In the genomic region with DNA sequence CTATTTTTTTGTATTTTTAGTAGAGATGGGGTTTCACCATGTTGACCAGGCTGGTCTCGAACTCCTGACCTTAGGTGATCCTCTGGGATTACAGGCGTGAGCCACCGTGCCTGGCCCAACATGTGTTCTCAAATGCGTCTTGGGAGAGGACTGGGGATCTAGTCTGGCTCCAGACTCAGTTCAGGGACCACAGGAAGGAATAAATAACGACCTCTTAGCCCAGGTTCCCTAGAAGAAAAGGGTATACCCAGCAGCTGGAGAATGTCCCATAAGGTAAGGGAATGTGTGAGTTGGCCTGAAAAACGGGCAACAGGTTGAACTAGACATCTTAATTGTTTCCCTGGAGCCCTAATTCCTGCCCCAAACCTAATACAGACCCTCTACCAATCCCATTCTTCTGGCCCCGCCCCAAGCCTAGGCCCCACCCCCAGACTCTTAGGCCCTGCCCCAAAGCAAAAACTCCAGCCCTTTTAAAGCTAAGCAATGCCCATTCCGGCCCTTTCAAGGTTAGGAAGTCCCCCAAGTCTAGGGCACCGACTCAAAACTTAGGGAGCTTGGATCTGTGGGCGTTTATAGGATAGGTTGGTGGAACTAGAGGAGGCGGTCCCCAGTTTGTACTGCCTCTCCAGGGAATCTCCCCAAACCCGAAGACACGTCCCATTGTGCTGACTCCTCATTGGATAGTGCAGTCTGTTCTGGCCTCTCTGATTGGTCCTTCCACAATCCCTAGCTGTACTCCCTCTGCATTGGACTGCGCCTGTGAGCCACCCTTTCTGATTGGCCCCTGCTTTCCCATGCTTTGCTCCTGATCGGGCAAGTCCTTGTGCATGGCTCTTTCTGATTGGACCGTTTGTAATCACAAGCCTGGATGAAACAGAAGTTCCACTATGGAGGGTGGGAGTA, we compare ENCODE assay signal across 1 cellular context.
A peak's percentile ranks its signal among the peaks of the same experiment; 100 is the strongest.
TF ChIP-seq lines count a peak whose summit lies in the region.

No MANE protein-coding gene starts in this region.

TF ChIP-seq in HepG2, 621 proteins besides CTCF, POLR2A, EP300 and RAD21:
- TF ChIP-seq ADNP (CRISPR knock-in tag; IDR thresholded peaks at IDR 0.05) (no peak), NFYC (CRISPR knock-in tag; IDR thresholded peaks at IDR 0.05) (peak; percentile 79), TARDBP (CRISPR knock-in tag; IDR thresholded peaks at IDR 0.05) (no peak), ZFP82 (CRISPR knock-in tag; IDR thresholded peaks at IDR 0.05; ENCODE audit: borderline replicate concordance) (no peak), HOXA5 (CRISPR knock-in tag; IDR thresholded peaks at IDR 0.05) (no peak), ZSCAN22 (CRISPR knock-in tag; IDR thresholded peaks at IDR 0.05) (no peak), NFYB (CRISPR knock-in tag; IDR thresholded peaks at IDR 0.05) (peak; percentile 71), ZNF775 (CRISPR knock-in tag; IDR thresholded peaks at IDR 0.05; ENCODE audit: borderline replicate concordance) (no peak), HOXA3 (CRISPR knock-in tag; IDR thresholded peaks at IDR 0.05) (no peak)
- TF ChIP-seq, protein P1, sequence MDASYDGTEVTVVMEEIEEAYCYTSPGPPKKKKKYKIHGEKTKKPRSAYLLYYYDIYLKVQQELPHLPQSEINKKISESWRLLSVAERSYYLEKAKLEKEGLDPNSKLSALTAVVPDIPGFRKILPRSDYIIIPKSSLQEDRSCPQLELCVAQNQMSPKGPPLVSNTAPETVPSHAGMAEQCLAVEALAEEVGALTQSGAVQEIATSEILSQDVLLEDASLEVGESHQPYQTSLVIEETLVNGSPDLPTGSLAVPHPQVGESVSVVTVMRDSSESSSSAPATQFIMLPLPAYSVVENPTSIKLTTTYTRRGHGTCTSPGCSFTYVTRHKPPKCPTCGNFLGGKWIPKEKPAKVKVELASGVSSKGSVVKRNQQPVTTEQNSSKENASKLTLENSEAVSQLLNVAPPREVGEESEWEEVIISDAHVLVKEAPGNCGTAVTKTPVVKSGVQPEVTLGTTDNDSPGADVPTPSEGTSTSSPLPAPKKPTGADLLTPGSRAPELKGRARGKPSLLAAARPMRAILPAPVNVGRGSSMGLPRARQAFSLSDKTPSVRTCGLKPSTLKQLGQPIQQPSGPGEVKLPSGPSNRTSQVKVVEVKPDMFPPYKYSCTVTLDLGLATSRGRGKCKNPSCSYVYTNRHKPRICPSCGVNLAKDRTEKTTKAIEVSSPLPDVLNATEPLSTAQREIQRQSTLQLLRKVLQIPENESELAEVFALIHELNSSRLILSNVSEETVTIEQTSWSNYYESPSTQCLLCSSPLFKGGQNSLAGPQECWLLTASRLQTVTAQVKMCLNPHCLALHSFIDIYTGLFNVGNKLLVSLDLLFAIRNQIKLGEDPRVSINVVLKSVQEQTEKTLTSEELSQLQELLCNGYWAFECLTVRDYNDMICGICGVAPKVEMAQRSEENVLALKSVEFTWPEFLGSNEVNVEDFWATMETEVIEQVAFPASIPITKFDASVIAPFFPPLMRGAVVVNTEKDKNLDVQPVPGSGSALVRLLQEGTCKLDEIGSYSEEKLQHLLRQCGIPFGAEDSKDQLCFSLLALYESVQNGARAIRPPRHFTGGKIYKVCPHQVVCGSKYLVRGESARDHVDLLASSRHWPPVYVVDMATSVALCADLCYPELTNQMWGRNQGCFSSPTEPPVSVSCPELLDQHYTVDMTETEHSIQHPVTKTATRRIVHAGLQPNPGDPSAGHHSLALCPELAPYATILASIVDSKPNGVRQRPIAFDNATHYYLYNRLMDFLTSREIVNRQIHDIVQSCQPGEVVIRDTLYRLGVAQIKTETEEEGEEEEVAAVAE (CRISPR knock-in tag; IDR thresholded peaks at IDR 0.05; ENCODE audit: borderline replicate concordance): peak; percentile 88
